Comparison of ENCODE assay signal across 7 cellular contexts in the genomic region with DNA sequence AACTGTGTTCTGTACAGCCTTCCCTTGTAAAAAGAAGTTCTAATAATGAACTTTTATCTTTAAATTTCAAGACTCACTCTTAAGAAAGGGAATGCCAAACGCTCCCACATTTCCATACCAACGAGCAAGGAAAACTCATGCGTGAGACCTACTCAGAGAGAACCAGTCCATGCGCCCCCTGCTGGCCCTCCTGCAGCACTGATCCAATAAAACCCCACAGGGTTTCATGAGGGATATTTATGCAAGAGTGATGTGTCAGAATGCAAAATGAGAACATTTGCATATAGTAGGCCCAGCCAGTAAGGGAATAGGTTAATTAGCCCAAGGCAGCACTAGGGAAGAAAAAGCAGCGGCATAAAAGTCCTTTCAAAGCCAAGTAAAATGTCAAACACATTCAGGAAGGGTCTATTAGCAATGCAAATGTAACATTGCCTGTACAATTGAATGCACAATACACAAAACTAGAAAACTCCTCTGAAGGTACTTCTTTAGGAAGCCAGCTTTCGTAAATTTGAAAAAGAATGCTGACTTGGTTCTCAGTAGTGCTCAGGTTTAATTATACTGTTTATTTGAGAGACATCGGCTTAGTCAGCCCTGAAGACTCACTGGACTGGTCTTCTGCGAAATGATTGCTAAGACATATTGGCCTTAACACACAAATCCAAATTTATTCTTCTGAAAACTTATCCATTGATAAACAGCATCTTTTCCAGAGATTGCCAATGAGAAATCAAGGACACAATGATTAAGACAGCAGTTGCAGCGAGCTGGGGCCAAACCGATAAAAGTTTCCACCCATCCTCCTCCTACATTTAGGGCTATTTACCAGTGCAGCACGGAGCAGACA.
DNase-seq lines count a peak whose midpoint lies in the region; ATAC-seq and TF ChIP-seq lines count a peak whose summit lies in the region.

No MANE protein-coding gene starts in this region.

- H3K27ac ChIP-seq in left lung: no peak overlapping the region

- H3K4me1 ChIP-seq in left lung: peaks cover 4 to 38% of the 10 kb centered on the region in 2 donors

- intact Hi-C loops in left lung (cut with DNase I): loop anchor here (10.0 kb wide), 2 partner anchors 173 to 433 kb away; partner anchors contain the start of gene ATXN1 (in 1 of the 2)

- no peaks in the 10 kb centered on the region for H3K27me3 ChIP-seq in left lung

- DNase-seq in NCI-H2107 treated with DMSO at 0.1 percent for 48 hours (lab: John Stamatoyannopoulos, UW; ENCODE audit: unreplicated experiment) (peak; percentile 2), cerebellum (ENCODE audit: low spot score) (peak; percentile 65), left lung (peak; percentile 69 to 90)
- DNase-seq in activated CD4-positive, CD25-positive, alpha-beta regulatory T cell treated with anti-CD3 and anti-CD28 coated beads, Interleukin-2, amount 50 U/mL, for 16 hours (ENCODE audit: low read depth, low spot score): peak; percentile 30
- peak; percentile 72 for DNase-seq in stimulated activated CD4-positive, alpha-beta T cell treated with anti-CD3 and anti-CD28 coated beads, Interleukin-4, amount 100 ng/mL, for 24 hours

- H3K4me3 ChIP-seq in left lung: no peak overlapping the region

- H3K9me3 ChIP-seq in left lung: no peaks in the 10 kb centered on the region

- peak; percentile 93 for TF ChIP-seq CTCF in GM12872 (IDR thresholded peaks at IDR 0.05; ENCODE audit: insufficient read depth, low read depth, low read length)
- TF ChIP-seq CTCF in left lung (IDR thresholded peaks at IDR 0.05): peak; percentile 85

- peaks cover 0 to 16% of the 10 kb centered on the region in 2 donors for H3K36me3 ChIP-seq in left lung

- ATAC-seq in HG02759 (IDR thresholded peaks at IDR 0.05; ENCODE audit: unreplicated experiment) (peak; percentile 54), left lung (peak; percentile 86)

Comparison
In these comparisons a context has a peak if more than half of its experiments do, and no peak if none do; other contexts are left out.
1. DNase-seq: peak in every context shown above with its lines; median percentile 80 in left lung; 72 in stimulated activated CD4-positive, alpha-beta T cell treated with anti-CD3 and anti-CD28 coated beads, Interleukin-4, amount 100 ng/mL, for 24 hours; 65 in cerebellum; 30 in activated CD4-positive, CD25-positive, alpha-beta regulatory T cell treated with anti-CD3 and anti-CD28 coated beads, Interleukin-2, amount 50 U/mL, for 16 hours; 2 in NCI-H2107 treated with DMSO at 0.1 percent for 48 hours.